1 cellular context compared by ENCODE assay signal in the genomic region with DNA sequence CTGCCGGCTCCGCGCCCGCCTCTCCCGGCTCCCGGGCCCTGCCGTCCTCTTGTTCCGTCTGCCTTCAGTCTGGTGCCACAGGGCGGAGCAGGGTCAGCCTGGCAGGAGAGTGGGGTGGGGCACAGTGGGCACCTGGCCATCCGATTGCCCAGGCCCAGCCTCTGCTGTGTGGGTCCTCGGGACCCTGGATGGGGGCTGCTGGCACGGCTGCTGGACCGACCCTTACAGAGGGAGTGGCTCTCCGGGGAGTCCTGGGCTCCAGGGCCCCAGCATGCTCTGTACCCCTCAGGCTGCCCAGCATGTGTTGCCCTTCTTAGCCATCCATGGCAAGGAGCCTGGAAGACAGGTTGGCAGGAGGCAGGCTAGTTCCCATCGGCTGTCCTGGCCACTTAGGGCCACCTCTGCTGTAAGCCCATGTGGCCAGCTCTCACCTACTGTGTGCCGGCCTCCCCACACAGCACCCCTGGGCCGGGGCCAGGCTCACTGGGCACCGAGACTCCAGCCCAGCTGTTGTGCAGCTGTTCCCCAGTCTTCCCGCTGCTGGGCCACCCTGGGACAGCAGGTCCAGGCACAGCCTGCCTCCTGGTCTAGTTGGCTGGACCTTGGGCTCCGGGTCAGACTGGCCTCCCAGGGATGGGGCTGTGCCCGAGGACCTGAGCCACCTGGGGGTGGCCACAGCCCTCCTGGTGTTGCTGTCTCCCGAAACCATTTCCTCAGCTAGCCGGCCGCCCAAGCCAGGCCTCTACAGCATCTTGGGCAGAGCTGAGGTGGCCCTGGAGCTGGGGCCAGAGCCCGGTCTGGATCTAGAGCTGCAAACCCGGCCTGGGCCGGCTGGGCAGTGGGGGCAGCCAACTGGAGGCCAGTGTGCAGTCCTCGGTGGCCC.
TF ChIP-seq lines count a peak whose summit lies in the region.

No MANE protein-coding gene starts in this region.

TF ChIP-seq in HepG2, 621 proteins besides CTCF, POLR2A, EP300 and RAD21:
- TF ChIP-seq, protein P1, sequence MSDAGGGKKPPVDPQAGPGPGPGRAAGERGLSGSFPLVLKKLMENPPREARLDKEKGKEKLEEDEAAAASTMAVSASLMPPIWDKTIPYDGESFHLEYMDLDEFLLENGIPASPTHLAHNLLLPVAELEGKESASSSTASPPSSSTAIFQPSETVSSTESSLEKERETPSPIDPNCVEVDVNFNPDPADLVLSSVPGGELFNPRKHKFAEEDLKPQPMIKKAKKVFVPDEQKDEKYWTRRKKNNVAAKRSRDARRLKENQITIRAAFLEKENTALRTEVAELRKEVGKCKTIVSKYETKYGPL (CRISPR knock-in tag; IDR thresholded peaks at IDR 0.05) = no peak
- TF ChIP-seq HNRNPL (IDR thresholded peaks at IDR 0.05; ENCODE audit: low read depth, low read length) = peak; percentile 53; the same call in 1 of the 2 replicates
